In genomic region chr3:124707223-124707622, GRCh38 we compare ENCODE assay signal across 7 cellular contexts. TPM values are rescaled to one million over a fixed set of nuclear protein-coding genes. Genes with fewer than 3 reads are reported as not detected.
A peak's percentile ranks its signal among the peaks of the same experiment; 100 is the strongest.
DNase-seq lines count a peak whose midpoint lies in the region; TF ChIP-seq lines count a peak whose summit lies in the region.
"Not testable (repeated sequence)": the region's sequence is repeated elsewhere in the genome, so short reads cannot be mapped to it uniquely, and the experiment has no call there.

No MANE protein-coding gene starts in this region.

- H4K5ac ChIP-seq in H9 (ENCODE audit: insufficient read length, low read depth, low read length), result not testable (repeated sequence)

- not testable (repeated sequence) for H3K23ac ChIP-seq in H9 (ENCODE audit: insufficient read length, low read depth, low read length)

- peak overlapping the region; percentile 73 for H2BK12ac ChIP-seq in H9 (ENCODE audit: insufficient read length, low read depth, low read length)

- H3K4me2 ChIP-seq in H9 (ENCODE audit: insufficient read depth, insufficient read length, low read length) (peak overlapping the region; percentile 8), hepatocyte (peak overlapping the region; percentile 39)

- not testable (repeated sequence) for H3K79me1 ChIP-seq in H9 (ENCODE audit: insufficient read depth, low read depth, low read length, poor library complexity, severe bottlenecking)

- not testable (repeated sequence) for H4K91ac ChIP-seq in H9 (ENCODE audit: insufficient read length, low read depth, low read length)

- not testable (repeated sequence) for H3K14ac ChIP-seq in H9 (ENCODE audit: insufficient read depth, low read length)

- H3K56ac ChIP-seq in H9 (ENCODE audit: insufficient read length, low read depth, low read length), result not testable (repeated sequence)

- H3K9me3 ChIP-seq in AG04450 (ENCODE audit: control insufficient read depth, insufficient read depth, low read length); H9 (ENCODE audit: control insufficient read depth, low read depth, low read length); SJSA1 (replicated peaks); hepatocyte (ENCODE audit: low read depth): not testable (repeated sequence)

- not testable (repeated sequence) for H2BK5ac ChIP-seq in H9 (ENCODE audit: insufficient read length, low read length)

- not testable (repeated sequence) for H3K36me3 ChIP-seq in SJSA1; brain microvascular endothelial cell (replicated peaks); hepatocyte (replicated peaks; ENCODE audit: insufficient read depth, low read depth)

- H3K27ac ChIP-seq in AG04450 (ENCODE audit: low read depth, low read length) (peak overlapping the region; percentile 42), SJSA1 (peak overlapping the region; percentile 15; the same call in 1 of the 2 replicates), brain microvascular endothelial cell (peak overlapping the region; percentile 34), hepatocyte (peak overlapping the region; percentile 48)
- not testable (repeated sequence) for H3K27ac ChIP-seq in H9 (ENCODE audit: insufficient read length, low read depth, low read length)

- not testable (repeated sequence) for TF ChIP-seq CTCF in AG04450 (IDR thresholded peaks at IDR 0.05; ENCODE audit: low read depth, low read length); H9 (conservative IDR thresholded peaks at IDR 0.05); brain microvascular endothelial cell (IDR thresholded peaks at IDR 0.05; ENCODE audit: low read depth, low read length, missing control alignments); hepatocyte (IDR thresholded peaks at IDR 0.05; ENCODE audit: poor library complexity); nephron progenitor cell (IDR thresholded peaks at IDR 0.05); osteocyte (IDR thresholded peaks at IDR 0.05)

- H3K27ac Mint-ChIP-seq in H9 (peak overlapping the region; percentile 29 to 93 (median 89); a peak in 5 of 7 replicates), nephron progenitor cell (peak overlapping the region; percentile 70), osteocyte (ENCODE audit: unreplicated experiment) (peak overlapping the region; percentile 62)

- DNase-seq in AG04450 (ENCODE audit: low read depth, low spot score); H9; SJSA1 (ENCODE audit: low read depth in 1 of 2, low spot score in 2 of 2); brain microvascular endothelial cell; hepatocyte (ENCODE audit: low spot score); nephron progenitor cell; osteocyte (ENCODE audit: extremely low spot score, unreplicated experiment): not testable (repeated sequence)

- not testable (repeated sequence) for H2BK120ac ChIP-seq in H9 (ENCODE audit: low read depth, low read length, poor library complexity, severe bottlenecking)

- not testable (repeated sequence) for H3K23me2 ChIP-seq in H9 (ENCODE audit: insufficient read length, low read depth, low read length, poor library complexity, severe bottlenecking)

- in situ Hi-C loops in brain microvascular endothelial cell (cut with HindIII; ENCODE audit: low pct_ligation_motif_present, low sequenced_read_pairs), result not testable (repeated sequence)

- not testable (repeated sequence) for H3T11ph ChIP-seq in H9 (ENCODE audit: low read length)

- H2AK5ac ChIP-seq in H9 (ENCODE audit: insufficient read length, low read length), result not testable (repeated sequence)

- not testable (repeated sequence) for H4K8ac ChIP-seq in H9 (replicated peaks; ENCODE audit: insufficient read length, low read depth, low read length)

- H3K36me3 Mint-ChIP-seq in H9 (ENCODE audit: insufficient read depth in 1 of 3, low read depth in 3 of 3) (peaks cover 0 to 18% (median 1%) of the 10 kb centered on the region in 3 experiments; a peak in 2 of 7 replicates), nephron progenitor cell (ENCODE audit: low read depth) (peaks cover 20% of the 10 kb centered on the region)
- H3K36me3 Mint-ChIP-seq in osteocyte (ENCODE audit: unreplicated experiment), result not testable (repeated sequence)

- H2BK15ac ChIP-seq in H9 (ENCODE audit: low read depth, low read length), result not testable (repeated sequence)

- not testable (repeated sequence) for H3K9me2 ChIP-seq in hepatocyte (replicated peaks; ENCODE audit: insufficient read depth)

- not testable (repeated sequence) for H4K20me1 ChIP-seq in H9 (ENCODE audit: control insufficient read depth, insufficient read depth, insufficient read length); hepatocyte (ENCODE audit: insufficient read depth, poor library complexity, severe bottlenecking)

- WGBS in H9 (ENCODE audit: extremely low coverage, insufficient read length, low lambda C conversion rate), result no CpG with 5 or more reads among the region's 2 CpGs
- WGBS in hepatocyte (ENCODE audit: low lambda C conversion rate, missing lambda C conversion rate), result 87% methylated on average over 2 of the region's 2 CpGs

- H2BK20ac ChIP-seq in H9 (ENCODE audit: low read depth, low read length, poor library complexity, severe bottlenecking), result not testable (repeated sequence)

- not testable (repeated sequence) for H3K9ac ChIP-seq in H9 (ENCODE audit: extremely low read depth, insufficient read length, low read length)

- H3K4me1 Mint-ChIP-seq in H9 (peaks cover 26 to 28% of the 10 kb centered on the region in 2 experiments), nephron progenitor cell (peaks cover 19% of the 10 kb centered on the region), osteocyte (ENCODE audit: unreplicated experiment) (peaks cover 22% of the 10 kb centered on the region)

- H3K18ac ChIP-seq in H9 (ENCODE audit: insufficient read length, low read depth, low read length), result not testable (repeated sequence)

- not testable (repeated sequence) for H3K4me3 ChIP-seq in AG04450 (ENCODE audit: low read depth, low read length); SJSA1; brain microvascular endothelial cell (ENCODE audit: low read depth, low read length); hepatocyte

- H3K9me3 Mint-ChIP-seq in H9 (peaks cover 0 to 18% of the 10 kb centered on the region in 2 experiments; a peak in 3 of 5 replicates), nephron progenitor cell (peaks cover 14% of the 10 kb centered on the region)
- not testable (repeated sequence) for H3K9me3 Mint-ChIP-seq in osteocyte (ENCODE audit: unreplicated experiment)

- not testable (repeated sequence) for H3K4ac ChIP-seq in H9 (ENCODE audit: low read depth, low read length)

- CTCF ChIA-PET in AG04450 (lab: Charles Lee), result interaction anchor here (0.7 to 1.2 kb wide), 3 partner anchors 18 to 879 kb away, joined by 3 to 4 read pairs (median 4); no protein-coding TSS in a partner anchor

- not testable (repeated sequence) for H3K79me2 ChIP-seq in H9 (ENCODE audit: insufficient read depth, low read length); hepatocyte

- not testable (repeated sequence) for H2AFZ ChIP-seq in H9 (ENCODE audit: low read length); hepatocyte

- POLR2A ChIA-PET in AG04450 (lab: Yijun Ruan, JAX), result not testable (repeated sequence)

- H3K4me1 ChIP-seq in H9 (ENCODE audit: insufficient read depth, low read length); hepatocyte (ENCODE audit: insufficient read depth): not testable (repeated sequence)
- H3K4me1 ChIP-seq in SJSA1 (replicated peaks), result peaks cover 11% of the 10 kb centered on the region

- H3K27me3 ChIP-seq in AG04450 (ENCODE audit: control insufficient read depth, insufficient read depth, low read length); H9 (ENCODE audit: insufficient read depth, low read length); SJSA1 (replicated peaks); brain microvascular endothelial cell (replicated peaks); hepatocyte: not testable (repeated sequence)

- H3K27me3 Mint-ChIP-seq in H9 (ENCODE audit: low read depth); osteocyte (ENCODE audit: unreplicated experiment): not testable (repeated sequence)
- H3K27me3 Mint-ChIP-seq in nephron progenitor cell (ENCODE audit: low read depth, poor library complexity), result peaks cover 14% of the 10 kb centered on the region

- 0 out of 5 replicates have a peak overlapping the region, but pooled peaks of 1 of the 2 experiments have one; percentile 2 for H3K4me3 Mint-ChIP-seq in H9
- not testable (repeated sequence) for H3K4me3 Mint-ChIP-seq in nephron progenitor cell; osteocyte (ENCODE audit: unreplicated experiment)

RNA-seq across cellular contexts. Expression of gene UMPS, which starts 23.0 kb away (rescaled TPM):
- polyA plus RNA-seq in AG04450 (2011; rRNA removed) (25.3 and 27.9 TPM in 2 replicates), hepatocyte (35.1 and 37.3 TPM in 2 replicates)
- 27.6 and 34.0 TPM in 2 replicates for polyA minus RNA-seq in AG04450 (2011; rRNA and poly(A)+ RNA removed)
- total RNA-seq in H9 (2021) (56.4 and 65.4 TPM in 2 replicates), hepatocyte (25.9 and 108 TPM in 2 replicates), osteocyte (23.5 and 32.1 TPM in 2 replicates)
- total RNA-seq in SJSA1 (2014; rRNA removed; shearing (Covaris generic)), result 31.8 and 42.2 TPM in 2 replicates
